Comparison of ENCODE assay signal across 1 cellular context in genomic region chr5:180253036-180253824, GRCh38.
TF ChIP-seq lines count a peak whose summit lies in the region.

No MANE protein-coding gene starts in this region.

TF ChIP-seq in H1, 55 proteins besides CTCF, POLR2A, EP300 and RAD21:
- no peak for TF ChIP-seq RXRA (IDR thresholded peaks at IDR 0.05; ENCODE audit: insufficient read depth, low read depth, low read length)
- no peak for TF ChIP-seq FOSL1 (IDR thresholded peaks at IDR 0.05; ENCODE audit: insufficient read depth, low read depth, low read length)
- TF ChIP-seq RBBP5 (IDR thresholded peaks at IDR 0.05; ENCODE audit: borderline replicate concordance, low read depth, low read length) = no peak
- no peak for TF ChIP-seq ZNF274 (IDR thresholded peaks at IDR 0.05; ENCODE audit: borderline replicate concordance, extremely low read depth, low read length)
- TF ChIP-seq JUN (IDR thresholded peaks at IDR 0.05; ENCODE audit: low read depth, low read length) = no peak
- TF ChIP-seq CBX5 (IDR thresholded peaks at IDR 0.05; ENCODE audit: low read depth, low read length) = 0 out of 2 replicates have a peak, but pooled peaks have one; percentile 92
